8 cellular contexts compared by ENCODE assay signal in genomic region chr5:150544606-150545219, GRCh38. TPM values are rescaled to one million over a fixed set of nuclear protein-coding genes. Genes with fewer than 3 reads are reported as not detected.
A peak's percentile ranks its signal among the peaks of the same experiment; 100 is the strongest.
DNase-seq lines count a peak whose midpoint lies in the region; ATAC-seq and TF ChIP-seq lines count a peak whose summit lies in the region.

No MANE protein-coding gene starts in this region.

- no peaks in the 10 kb centered on the region for H3K9me2 ChIP-seq in SU-DHL-6 (replicated peaks; ENCODE audit: insufficient read depth, low read length)

- ATAC-seq in GM21381 (IDR thresholded peaks at IDR 0.05; ENCODE audit: unreplicated experiment) (peak; percentile 91), gastrocnemius medialis (peak; percentile 54 to 72), GM18517 (IDR thresholded peaks at IDR 0.05; ENCODE audit: unreplicated experiment) (no peak)

- H3K36me3 ChIP-seq in SU-DHL-6 (ENCODE audit: low read length) (no peaks in the 10 kb centered on the region), adipocyte (ENCODE audit: control insufficient read depth, insufficient read depth, low read length, severe bottlenecking) (peaks cover 95% of the 10 kb centered on the region), left ventricle myocardium inferior (peaks cover 92% of the 10 kb centered on the region), gastrocnemius medialis (peaks cover 0 to 82% of the 10 kb centered on the region in 2 donors)

- H3K9me3 ChIP-seq in SU-DHL-6 (ENCODE audit: insufficient read depth, low read length) (no peaks in the 10 kb centered on the region), adipocyte (ENCODE audit: control insufficient read depth, low read length) (no peaks in the 10 kb centered on the region), left ventricle myocardium inferior (replicated peaks) (no peaks in the 10 kb centered on the region), gastrocnemius medialis (no peaks in the 10 kb centered on the region)

- H4K20me1 ChIP-seq in SU-DHL-6 (ENCODE audit: low read depth, low read length): no peaks in the 10 kb centered on the region

- no peak overlapping the region for H3K4me2 ChIP-seq in SU-DHL-6 (ENCODE audit: low read depth, low read length, poor library complexity, severe bottlenecking)

- in situ Hi-C loops in gastrocnemius medialis (cut with MboI; ENCODE audit: low sequenced_read_pairs in 4 of 4): loop anchor here (5.0 kb wide), 3 partner anchors 82 to 92 kb away; no protein-coding TSS in a partner anchor

- TF ChIP-seq CTCF in SU-DHL-6 (IDR thresholded peaks at IDR 0.05; ENCODE audit: insufficient read depth, low read length, poor library complexity, severe bottlenecking): peak; percentile 96
- TF ChIP-seq CTCF in left ventricle myocardium inferior (IDR thresholded peaks at IDR 0.05; ENCODE audit: borderline replicate concordance): peak; percentile 95
- peak; percentile 68 to 92 (median 89) for TF ChIP-seq CTCF in gastrocnemius medialis (IDR thresholded peaks at IDR 0.05 in 4 of 5, conservative IDR thresholded peaks at IDR 0.05 in 1 of 5)

- H3K4me3 ChIP-seq in SU-DHL-6 (ENCODE audit: insufficient read depth, low read length, poor library complexity, severe bottlenecking): no peak overlapping the region
- no peak overlapping the region for H3K4me3 ChIP-seq in adipocyte (ENCODE audit: low read length)
- H3K4me3 ChIP-seq in left ventricle myocardium inferior: no peak overlapping the region
- no peak overlapping the region for H3K4me3 ChIP-seq in gastrocnemius medialis

- no peak overlapping the region for H2AFZ ChIP-seq in SU-DHL-6 (ENCODE audit: low read depth, low read length, severe bottlenecking)

- H3K27me3 ChIP-seq in SU-DHL-6 (ENCODE audit: low read length) (no peaks in the 10 kb centered on the region), adipocyte (replicated peaks; ENCODE audit: control insufficient read depth, insufficient read depth, low read length) (no peaks in the 10 kb centered on the region), left ventricle myocardium inferior (ENCODE audit: low read depth) (no peaks in the 10 kb centered on the region), gastrocnemius medialis (no peaks in the 10 kb centered on the region)

- intact Hi-C loops in left ventricle myocardium inferior (cut with micrococcal nuclease) (no loop called here), gastrocnemius medialis (cut with DNase I; ENCODE audit: low total_unique reads) (loop anchor here (1.0 kb wide), 1 partner anchor 85 kb away; no protein-coding TSS in a partner anchor)

- TF ChIP-seq POLR2A in gastrocnemius medialis (IDR thresholded peaks at IDR 0.05): no peak

- H3K9ac ChIP-seq in SU-DHL-6 (ENCODE audit: low read length): no peak overlapping the region
- no peak overlapping the region for H3K9ac ChIP-seq in adipocyte (ENCODE audit: low read length)

- H3K4me1 ChIP-seq in adipocyte (ENCODE audit: control insufficient read depth, insufficient read depth, low read length) (peaks cover 29% of the 10 kb centered on the region), left ventricle myocardium inferior (peaks cover 44% of the 10 kb centered on the region), gastrocnemius medialis (peaks cover 0 to 11% of the 10 kb centered on the region in 2 donors)

- H3K79me2 ChIP-seq in SU-DHL-6 (ENCODE audit: insufficient read depth, low read length): no peaks in the 10 kb centered on the region

- DNase-seq in DMS53 treated with DMSO at 0.1 percent for 48 hours (lab: John Stamatoyannopoulos, UW; ENCODE audit: unreplicated experiment) (peak; percentile 34), HUDEP-2 (lab: John Stamatoyannopoulos, UW; ENCODE audit: unreplicated experiment in 76 of 76) (peak in 66 of 76 experiments; percentile 8 to 79 (median 54)), adipocyte (ENCODE audit: low read depth) (peak; percentile 80), left ventricle myocardium inferior (peak; percentile 74), gastrocnemius medialis (peak; percentile 27 to 60)

- no peaks in the 10 kb centered on the region for H3F3A ChIP-seq in SU-DHL-6 (ENCODE audit: insufficient read depth)

- H3K27ac ChIP-seq in SU-DHL-6 (ENCODE audit: low read depth, low read length) (no peak overlapping the region), left ventricle myocardium inferior (replicated peaks) (peak overlapping the region; percentile 15), gastrocnemius medialis (peak overlapping the region in 1 of 4 donors; percentile 18)

RNA-seq across cellular contexts. Expression of gene NDST1, which starts 36.8 kb away (rescaled TPM):
- total RNA-seq in left ventricle myocardium inferior: 58.9 TPM
- total RNA-seq in gastrocnemius medialis: 10 to 100 TPM; 36.1 to 70.5 (median 50.5) TPM
